In the genomic region with DNA sequence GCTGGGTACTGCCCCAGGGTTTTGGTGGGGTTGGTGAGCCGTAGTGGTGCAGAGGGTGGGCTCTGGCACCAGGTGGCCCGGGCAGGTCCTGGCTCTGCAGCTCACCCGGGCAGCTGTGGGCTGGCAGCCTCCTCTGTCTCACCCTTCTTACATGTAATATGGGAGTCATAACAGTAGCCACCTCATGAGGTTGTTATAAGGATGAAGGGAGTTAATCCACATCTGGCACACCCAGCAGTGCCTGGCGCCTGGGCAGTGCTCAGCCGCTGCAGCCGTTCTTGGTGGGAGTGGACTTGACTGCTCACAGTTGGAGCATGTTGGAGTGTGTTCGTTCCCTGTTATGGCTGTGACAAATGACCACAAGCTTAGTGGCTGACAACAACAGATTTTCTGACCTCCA, we compare ENCODE assay signal across 1 cellular context.
TF ChIP-seq lines count a peak whose summit lies in the region.

No MANE protein-coding gene starts in this region.

TF ChIP-seq in SK-N-SH, 30 proteins besides CTCF, POLR2A, EP300 and RAD21 (continued from another document):
- TF ChIP-seq, protein P1, sequence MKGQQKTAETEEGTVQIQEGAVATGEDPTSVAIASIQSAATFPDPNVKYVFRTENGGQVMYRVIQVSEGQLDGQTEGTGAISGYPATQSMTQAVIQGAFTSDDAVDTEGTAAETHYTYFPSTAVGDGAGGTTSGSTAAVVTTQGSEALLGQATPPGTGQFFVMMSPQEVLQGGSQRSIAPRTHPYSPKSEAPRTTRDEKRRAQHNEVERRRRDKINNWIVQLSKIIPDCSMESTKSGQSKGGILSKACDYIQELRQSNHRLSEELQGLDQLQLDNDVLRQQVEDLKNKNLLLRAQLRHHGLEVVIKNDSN (IDR thresholded peaks at IDR 0.05; ENCODE audit: borderline replicate concordance, low read depth), result no peak
- TF ChIP-seq, protein P2, sequence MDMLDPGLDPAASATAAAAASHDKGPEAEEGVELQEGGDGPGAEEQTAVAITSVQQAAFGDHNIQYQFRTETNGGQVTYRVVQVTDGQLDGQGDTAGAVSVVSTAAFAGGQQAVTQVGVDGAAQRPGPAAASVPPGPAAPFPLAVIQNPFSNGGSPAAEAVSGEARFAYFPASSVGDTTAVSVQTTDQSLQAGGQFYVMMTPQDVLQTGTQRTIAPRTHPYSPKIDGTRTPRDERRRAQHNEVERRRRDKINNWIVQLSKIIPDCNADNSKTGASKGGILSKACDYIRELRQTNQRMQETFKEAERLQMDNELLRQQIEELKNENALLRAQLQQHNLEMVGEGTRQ (IDR thresholded peaks at IDR 0.05; ENCODE audit: borderline replicate concordance, low read depth, low read length), result no peak
